In the genomic region with DNA sequence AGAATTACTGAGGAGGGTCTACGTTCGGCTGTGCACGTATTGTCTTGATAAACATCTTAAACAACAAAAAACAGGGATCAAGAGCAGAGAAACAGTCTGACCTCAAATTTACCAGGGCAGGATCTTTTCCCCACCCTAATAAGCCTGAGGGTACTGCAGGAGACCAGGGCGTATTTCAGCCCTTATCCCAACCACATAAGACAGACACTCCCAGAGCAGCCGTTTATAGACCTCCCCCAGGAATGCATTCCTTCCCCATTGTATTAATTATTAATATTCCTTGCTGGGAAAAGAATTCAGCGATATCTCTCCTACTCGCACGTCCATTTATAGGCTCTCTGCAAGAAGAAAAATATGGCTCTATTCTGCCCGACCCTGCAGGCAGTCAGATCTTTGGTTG, we compare ENCODE assay signal across 21 cellular contexts. TPM values are rescaled to one million over a fixed set of nuclear protein-coding genes. Genes with fewer than 3 reads are reported as not detected.
"Had no signal": no experiment of that assay in that cellular context is flagged by ENCODE, and none has a peak within 500 bp of the region (broad histone marks: within the 10 kb centered on the region; RNA-seq: fewer than 3 reads in every experiment).

No MANE protein-coding gene starts in this region.

RNA-seq across cellular contexts. Expression of gene PIP, which starts 8.6 kb away (rescaled TPM):
- total RNA-seq: naive thymus-derived CD4-positive, alpha-beta T cell; natural killer cell; occipital lobe; osteoblast; progenitor cell of endocrine pancreas; psoas muscle; renal cortical epithelial cell; right cardiac atrium; right lobe of liver; sigmoid colon; smooth muscle cell; spleen; testis; transverse colon; upper lobe of right lung; urinary bladder; uterus had no signal
- polyA plus RNA-seq: naive thymus-derived CD4-positive, alpha-beta T cell; neural cell; ovary; right cardiac atrium; sigmoid colon; smooth muscle cell; spleen; urinary bladder had no signal

RNA-seq across cellular contexts. Expression of gene TAS2R39, which starts 59.9 kb away (rescaled TPM):
- total RNA-seq: naive thymus-derived CD4-positive, alpha-beta T cell; natural killer cell; occipital lobe; osteoblast; ovary; progenitor cell of endocrine pancreas; psoas muscle; renal cortical epithelial cell; right cardiac atrium; right lobe of liver; sigmoid colon; smooth muscle cell; spleen; suprapubic skin; testis; transverse colon; upper lobe of right lung; urinary bladder; uterus had no signal
- polyA plus RNA-seq: naive thymus-derived CD4-positive, alpha-beta T cell; neural cell; ovary; right cardiac atrium; sigmoid colon; smooth muscle cell; spleen; thymus; urinary bladder had no signal
